ENCODE assay signal across 13 cellular contexts in genomic region chr17:74373838-74374606, GRCh38. TPM values are rescaled to one million over a fixed set of nuclear protein-coding genes. Genes with fewer than 3 reads are reported as not detected.
DNase-seq lines count a peak whose midpoint lies in the region; ATAC-seq and TF ChIP-seq lines count a peak whose summit lies in the region.
"Had no signal": no experiment of that assay in that cellular context is flagged by ENCODE, and none has a peak within 500 bp of the region (broad histone marks: within the 10 kb centered on the region; RNA-seq: fewer than 3 reads in every experiment).

No MANE protein-coding gene starts in this region.

- H3K27ac ChIP-seq in WERI-Rb-1: peak overlapping the region; percentile 12
- H3K27ac ChIP-seq in right lobe of liver: peak overlapping the region; percentile 63 to 65 (median 64)
- no peak overlapping the region for H3K27ac ChIP-seq in uterus
- H3K27ac ChIP-seq: epithelial cell of prostate, parathyroid adenoma, tibial artery had no signal

- DNase-seq in Right ventricle myocardium inferior (ENCODE audit: missing footprints) (peak; percentile 69), cardiac septum (ENCODE audit: low spot score) (no peak), WERI-Rb-1 (peak; percentile 76), right lobe of liver (peak; percentile 65 to 80 (median 74)), uterus (no peak)
- DNase-seq: EL, tibial artery had no signal

- H3K4me3 ChIP-seq in WERI-Rb-1 (ENCODE audit: low read depth, low read length): no peak overlapping the region
- H3K4me3 ChIP-seq in right lobe of liver: no peak overlapping the region
- no peak overlapping the region for H3K4me3 ChIP-seq in uterus
- H3K4me3 ChIP-seq: tibial artery had no signal

- WGBS in right lobe of liver (ENCODE audit: insufficient coverage, low coverage, low lambda C conversion rate, missing lambda C conversion rate): 65% methylated on average over 9 of the region's 15 CpGs

- H3K36me3 ChIP-seq in WERI-Rb-1 (no peaks in the 10 kb centered on the region), right lobe of liver (no peaks in the 10 kb centered on the region), uterus (no peaks in the 10 kb centered on the region)
- H3K36me3 ChIP-seq: tibial artery had no signal

- peak; percentile 56 for TF ChIP-seq POLR2A in right lobe of liver (IDR thresholded peaks at IDR 0.05)
- TF ChIP-seq POLR2A in uterus (IDR thresholded peaks at IDR 0.05): no peak

- H3K4me1 ChIP-seq in right lobe of liver (peaks cover 0 to 6% (median 0%) of the 10 kb centered on the region in 4 donors), uterus (no peaks in the 10 kb centered on the region)
- H3K4me1 ChIP-seq: parathyroid adenoma had no signal

- no peak for TF ChIP-seq CTCF in WERI-Rb-1 (IDR thresholded peaks at IDR 0.05; ENCODE audit: low read depth, low read length)
- TF ChIP-seq CTCF in right lobe of liver (IDR thresholded peaks at IDR 0.05): no peak
- TF ChIP-seq CTCF in uterus (IDR thresholded peaks at IDR 0.05): no peak

- no peaks in the 10 kb centered on the region for H3K9me3 ChIP-seq in WERI-Rb-1 (ENCODE audit: severe bottlenecking)
- no peaks in the 10 kb centered on the region for H3K9me3 ChIP-seq in right lobe of liver
- no peaks in the 10 kb centered on the region for H3K9me3 ChIP-seq in uterus
- H3K9me3 ChIP-seq: tibial artery had no signal

- intact Hi-C loops in Right ventricle myocardium inferior (cut with DNase I) (loop anchor here (10.0 kb wide), 1 partner anchor 231 kb away; no protein-coding TSS in a partner anchor), cardiac septum (cut with DNase I) (no loop called here), right lobe of liver (cut with DNase I) (no loop called here), uterus (cut with DNase I; ENCODE audit: low total_unique reads) (no loop called here)

- ATAC-seq in Right ventricle myocardium inferior: peak; percentile 43
- peak; percentile 96 to 98 (median 98) for ATAC-seq in right lobe of liver
- ATAC-seq in HG02981 (IDR thresholded peaks at IDR 0.05; ENCODE audit: unreplicated experiment): no peak
- no peak for ATAC-seq in HG03095 (IDR thresholded peaks at IDR 0.05; ENCODE audit: unreplicated experiment)
- ATAC-seq in HG03520 (IDR thresholded peaks at IDR 0.05; ENCODE audit: unreplicated experiment): no peak
- ATAC-seq: Panc1 had no signal

- no peaks in the 10 kb centered on the region for H3K27me3 ChIP-seq in WERI-Rb-1 (ENCODE audit: insufficient read depth, low read depth, severe bottlenecking)
- no peaks in the 10 kb centered on the region for H3K27me3 ChIP-seq in right lobe of liver
- no peaks in the 10 kb centered on the region for H3K27me3 ChIP-seq in uterus

RNA-seq across cellular contexts. Expression of gene GPR142, which starts 6.7 kb away (rescaled TPM):
- total RNA-seq in Right ventricle myocardium inferior (not detected), cardiac septum (0.16 TPM), right lobe of liver (under 1 TPM in 1 of 6 experiments, not detected in 5; 0.24 TPM), uterus (under 1 TPM in 1 of 4 donors, not detected in 3; 0.73 TPM)

RNA-seq across cellular contexts. Expression of gene BTBD17, which starts 12.4 kb away (rescaled TPM):
- total RNA-seq in Right ventricle myocardium inferior: not detected
- not detected for total RNA-seq in cardiac septum
- not detected for total RNA-seq in right lobe of liver
- total RNA-seq in uterus: under 1 TPM in 1 of 4 donors, not detected in 3; 0.14 TPM

RNA-seq across cellular contexts. Expression of gene KIF19, which starts 48.0 kb away (rescaled TPM):
- total RNA-seq in Right ventricle myocardium inferior: 0.16 TPM
- total RNA-seq in cardiac septum: 0.08 TPM
- total RNA-seq in right lobe of liver: 1 to 10 TPM in 1 of 6 experiments, under 1 TPM in 5; 0.31 to 1.1 (median 0.64) TPM
- total RNA-seq in uterus: 10 to 100 TPM in 1 of 4 donors, 1 to 10 TPM in 2, not detected in 1; 1.7 to 20.7 (median 4.8) TPM

RNA-seq across cellular contexts. Expression of gene GPRC5C, which starts 57.9 kb away (rescaled TPM):
- total RNA-seq in Right ventricle myocardium inferior: 37.2 TPM
- total RNA-seq in cardiac septum: 31.7 TPM
- total RNA-seq in right lobe of liver: 100 to 1,000 TPM; 120 to 215 (median 131) TPM
- total RNA-seq in uterus: 10 to 100 TPM in 3 of 4 donors, 1 to 10 TPM in 1; 2.8 to 56.8 (median 27.6) TPM

Comparison
In these comparisons a context has a peak if more than half of its experiments do, and no peak if none do; other contexts are left out.
1. DNase-seq: peak in Right ventricle myocardium inferior (single experiment), WERI-Rb-1 (single experiment) and right lobe of liver (3 of 3); none in cardiac septum (single experiment) and uterus (0 of 2).
2. ATAC-seq: peak in Right ventricle myocardium inferior (single experiment) and right lobe of liver (4 of 4); none in HG02981 (single experiment), HG03095 (single experiment) and HG03520 (single experiment).
3. H3K27ac ChIP-seq: peak in WERI-Rb-1 (single experiment) and right lobe of liver (3 of 3); none in uterus (0 of 2).